Comparison of ENCODE assay signal across 11 cellular contexts in genomic region chr3:58048301-58048700, GRCh38. TPM values are rescaled to one million over a fixed set of nuclear protein-coding genes. Genes with fewer than 3 reads are reported as not detected.
DNase-seq lines count a peak whose midpoint lies in the region; ATAC-seq, FAIRE-seq and TF ChIP-seq lines count a peak whose summit lies in the region.
"Had no signal": no experiment of that assay in that cellular context is flagged by ENCODE, and none has a peak within 500 bp of the region (broad histone marks: within the 10 kb centered on the region; RNA-seq: fewer than 3 reads in every experiment).

No MANE protein-coding gene starts in this region.

- 46% methylated on average over 4 of the region's 4 CpGs for WGBS in suprapubic skin

- no peak for TF ChIP-seq POLR2A in suprapubic skin (IDR thresholded peaks at IDR 0.05)

- intact Hi-C loops in left lung (cut with DNase I): no loop called here

- FAIRE-seq in bronchial epithelial cell (lab: Jason Lieb, UNC): no peak

- H3K27ac ChIP-seq in left lung (peak overlapping the region; percentile 68 to 79), suprapubic skin (peak overlapping the region; percentile 54)

- in situ Hi-C loops in HAP-1 (cut with MboI; ENCODE audit: low sequenced_read_pairs): no loop called here

- peaks cover 1% of the 10 kb centered on the region for H3K36me3 ChIP-seq in bronchial epithelial cell (ENCODE audit: control insufficient read depth, insufficient read depth, low read length)
- H3K36me3 ChIP-seq in left lung: no peaks in the 10 kb centered on the region
- H3K36me3 ChIP-seq in suprapubic skin: no peaks in the 10 kb centered on the region
- H3K36me3 ChIP-seq in HAP-1 (replicated peaks): no peaks in the 10 kb centered on the region

- H3K9me3 ChIP-seq in left lung: no peaks in the 10 kb centered on the region
- no peaks in the 10 kb centered on the region for H3K9me3 ChIP-seq in suprapubic skin
- no peaks in the 10 kb centered on the region for H3K9me3 ChIP-seq in HAP-1
- H3K9me3 ChIP-seq: mucosa of descending colon had no signal

- no peak for TF ChIP-seq CTCF in bronchial epithelial cell (IDR thresholded peaks at IDR 0.05; ENCODE audit: insufficient read depth, low read length, severe bottlenecking)
- TF ChIP-seq CTCF in left lung (IDR thresholded peaks at IDR 0.05): no peak
- TF ChIP-seq CTCF in suprapubic skin (IDR thresholded peaks at IDR 0.05): no peak

- H3K27me3 ChIP-seq in bronchial epithelial cell (ENCODE audit: control insufficient read depth, insufficient read depth, low read length) (no peaks in the 10 kb centered on the region), left lung (no peaks in the 10 kb centered on the region), suprapubic skin (no peaks in the 10 kb centered on the region), HAP-1 (ENCODE audit: low read depth) (no peaks in the 10 kb centered on the region)

- H3K4me1 ChIP-seq in left lung (peaks cover 40 to 58% of the 10 kb centered on the region in 2 donors), suprapubic skin (peaks cover 75% of the 10 kb centered on the region), HAP-1 (peaks cover 25% of the 10 kb centered on the region)

- TF ChIP-seq EP300 in suprapubic skin (IDR thresholded peaks at IDR 0.05): no peak

- H3K4me3 ChIP-seq in bronchial epithelial cell (ENCODE audit: low read depth, low read length) (no peak overlapping the region), left lung (no peak overlapping the region), suprapubic skin (no peak overlapping the region), HAP-1 (no peak overlapping the region)
- H3K4me3 ChIP-seq: mucosa of descending colon had no signal

- ATAC-seq in left lung: peak; percentile 57
- ATAC-seq in GM21825 (IDR thresholded peaks at IDR 0.05; ENCODE audit: unreplicated experiment): no peak
- ATAC-seq in GM21786 (IDR thresholded peaks at IDR 0.05; ENCODE audit: unreplicated experiment): no peak
- ATAC-seq: mucosa of descending colon had no signal

- DNase-seq in NCI-H69 (lab: John Stamatoyannopoulos, UW) (peak; percentile 13), bronchial epithelial cell (ENCODE audit: low read depth) (peak; percentile 66), left lung (peak in 1 of 2 donors; percentile 59), suprapubic skin (ENCODE audit: low spot score in 2 of 2) (no peak), HAP-1 (ENCODE audit: low spot score in 2 of 2) (no peak), NCI-H1105 treated with DMSO at 0.1 percent for 48 hours (lab: John Stamatoyannopoulos, UW) (no peak)
- DNase-seq: cortex of kidney, mucosa of descending colon, OCI-M1 had no signal

RNA-seq across cellular contexts. Expression of gene FLNB, which starts 40.1 kb away (rescaled TPM):
- 460 and 822 TPM in 2 replicates for total RNA-seq in bronchial epithelial cell
- total RNA-seq in left lung: 100 to 1,000 TPM in 1 of 2 donors, 10 to 100 TPM in 1; 80.1 to 126 TPM
- 100 to 1,000 TPM; 143 to 186 (median 150) TPM for total RNA-seq in suprapubic skin

Comparison
In these comparisons a context has a peak if more than half of its experiments do, and no peak if none do; other contexts are left out.
1. DNase-seq: peak in NCI-H69 (single experiment) and bronchial epithelial cell (single experiment); none in suprapubic skin (0 of 2), HAP-1 (0 of 2) and NCI-H1105 treated with DMSO at 0.1 percent for 48 hours (single experiment).